Comparison of ENCODE assay signal across 1 cellular context in the genomic region with DNA sequence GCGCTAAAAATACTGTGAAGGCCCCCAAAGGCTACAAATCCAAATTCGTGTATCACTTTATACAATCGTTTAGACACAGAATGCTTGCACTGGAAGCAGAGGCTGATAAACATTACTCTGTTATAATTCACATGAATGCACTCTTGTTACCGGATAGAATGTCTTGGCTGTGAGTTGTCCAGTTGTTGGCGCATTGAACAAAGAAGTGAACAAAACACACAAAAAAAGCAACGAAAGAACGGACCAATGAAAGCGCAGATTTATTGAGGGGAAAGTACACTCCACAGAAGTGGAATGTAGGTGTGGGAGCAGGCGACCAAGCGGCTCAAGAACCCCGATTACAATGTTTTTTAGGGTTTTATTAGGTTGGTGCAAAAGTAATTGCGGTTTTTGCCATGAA.
TF ChIP-seq lines count a peak whose summit lies in the region.

No MANE protein-coding gene starts in this region.

TF ChIP-seq in H1, 55 proteins besides CTCF, POLR2A, EP300 and RAD21:
- TF ChIP-seq RBBP5 (IDR thresholded peaks at IDR 0.05; ENCODE audit: borderline replicate concordance, low read depth, low read length) (no peak), BACH1 (IDR thresholded peaks at IDR 0.05; ENCODE audit: low read length) (no peak), SIN3A (conservative IDR thresholded peaks at IDR 0.05 in 1 of 2, IDR thresholded peaks at IDR 0.05 in 1 of 2; ENCODE audit: low read depth in 1 of 2, low read length in 2 of 2) (no peak), YY1 (IDR thresholded peaks at IDR 0.05; ENCODE audit: low read depth, low read length) (no peak), PHF8 (conservative IDR thresholded peaks at IDR 0.05; ENCODE audit: low read depth, low read length) (no peak), JUN (IDR thresholded peaks at IDR 0.05; ENCODE audit: low read depth, low read length) (no peak), POU5F1 (IDR thresholded peaks at IDR 0.05; ENCODE audit: low read depth, low read length) (no peak), BRCA1 (IDR thresholded peaks at IDR 0.05; ENCODE audit: low read depth, low read length) (no peak)
- TF ChIP-seq, protein P1, sequence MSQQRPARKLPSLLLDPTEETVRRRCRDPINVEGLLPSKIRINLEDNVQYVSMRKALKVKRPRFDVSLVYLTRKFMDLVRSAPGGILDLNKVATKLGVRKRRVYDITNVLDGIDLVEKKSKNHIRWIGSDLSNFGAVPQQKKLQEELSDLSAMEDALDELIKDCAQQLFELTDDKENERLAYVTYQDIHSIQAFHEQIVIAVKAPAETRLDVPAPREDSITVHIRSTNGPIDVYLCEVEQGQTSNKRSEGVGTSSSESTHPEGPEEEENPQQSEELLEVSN (IDR thresholded peaks at IDR 0.05) = no peak
